ENCODE assay signal across 15 cellular contexts in the genomic region with DNA sequence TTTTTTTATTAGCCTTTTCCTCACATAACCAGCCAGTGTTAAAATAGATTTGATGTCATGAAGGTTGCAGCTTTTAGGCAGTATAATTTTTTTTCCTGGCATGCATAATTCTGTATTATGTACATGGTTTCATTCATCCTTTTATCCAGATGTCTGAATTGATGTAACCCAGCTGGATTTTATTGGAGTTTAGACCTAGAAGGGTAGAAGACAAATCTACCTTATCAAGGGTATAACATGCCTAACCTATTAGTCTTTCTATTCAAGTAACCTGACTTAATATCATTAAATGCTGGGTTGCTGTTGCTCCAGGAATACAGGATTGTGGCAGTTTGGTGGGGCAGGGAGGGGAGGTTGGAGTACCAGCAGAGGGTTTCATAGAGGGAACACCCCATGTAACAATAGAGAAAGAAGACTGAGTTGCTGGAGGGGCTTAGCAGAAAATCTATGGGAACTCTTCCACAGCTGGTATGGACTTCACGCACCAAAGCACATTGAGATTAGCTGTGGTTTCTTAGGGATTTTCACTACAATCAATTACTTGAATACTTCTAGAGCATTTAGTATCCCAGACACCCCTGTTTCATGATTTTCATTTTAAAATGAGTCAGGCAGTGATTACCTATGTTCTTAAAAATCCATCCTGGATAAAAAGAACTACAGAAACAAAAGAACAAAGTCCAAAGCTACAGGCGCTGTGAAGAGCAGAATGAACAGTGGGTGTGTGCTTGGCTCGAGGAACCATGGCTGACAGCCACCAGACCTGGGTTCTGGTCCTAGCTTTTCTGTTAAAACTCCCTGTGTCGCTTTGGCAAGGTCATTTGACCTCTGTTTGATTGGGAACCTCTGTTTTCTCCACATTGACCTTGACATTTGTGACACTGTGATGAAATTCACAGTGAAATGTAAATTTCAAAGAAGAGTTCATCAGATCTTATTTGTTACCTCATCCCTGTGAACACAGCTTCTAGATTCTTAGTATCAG.
DNase-seq lines count a peak whose midpoint lies in the region; ATAC-seq, FAIRE-seq and TF ChIP-seq lines count a peak whose summit lies in the region.
"Had no signal": no experiment of that assay in that cellular context is flagged by ENCODE, and none has a peak within 500 bp of the region (broad histone marks: within the 10 kb centered on the region; RNA-seq: fewer than 3 reads in every experiment).

No MANE protein-coding gene starts in this region.

- no peak overlapping the region for H3K56ac ChIP-seq in IMR-90 (ENCODE audit: extremely low read depth, insufficient read depth, low read length)

- CTCF ChIA-PET in IMR-90 (lab: Yijun Ruan, JAX): interaction anchor here (1.0 to 1.2 kb wide), 2 partner anchors 24 to 94 kb away, joined by 3 to 5 read pairs; a partner anchor contains a TSS

- H2BK120ac ChIP-seq in IMR-90 (ENCODE audit: low read depth, low read length): no peak overlapping the region

- TF ChIP-seq RAD21 in IMR-90 (IDR thresholded peaks at IDR 0.05; ENCODE audit: low read length): no peak

- H3K4me3 ChIP-seq in IMR-90 (ENCODE audit: insufficient read depth, low read depth, low read length): no peak overlapping the region
- H3K4me3 ChIP-seq: prostate gland had no signal

- H3K9ac ChIP-seq in IMR-90 (ENCODE audit: low read depth, low read length): no peak overlapping the region

- no peak for ATAC-seq in IMR-90 (ENCODE audit: low read depth)
- ATAC-seq in HG03139 (IDR thresholded peaks at IDR 0.05; ENCODE audit: unreplicated experiment): no peak

- H2AFZ ChIP-seq in IMR-90 (replicated peaks; ENCODE audit: low read length, poor library complexity): peak overlapping the region; percentile 24

- WGBS in IMR-90 (ENCODE audit: extremely low coverage in 2 of 2, insufficient read length in 1 of 2), 2 experiments: no CpG with 5 or more reads among the region's 4 CpGs

- no peaks in the 10 kb centered on the region for H3K36me3 ChIP-seq in IMR-90 (ENCODE audit: control insufficient read depth, insufficient read depth, low read length)
- H3K36me3 ChIP-seq: prostate gland had no signal

- peak overlapping the region; percentile 25 for H3K27ac Mint-ChIP-seq in mesothelial cell of epicardium
- H3K27ac Mint-ChIP-seq: CD14-positive monocyte had no signal

- no peak overlapping the region for H4K5ac ChIP-seq in IMR-90 (ENCODE audit: low read depth, low read length)

- H3K4ac ChIP-seq in IMR-90 (ENCODE audit: low read depth, low read length): no peak overlapping the region

- no peaks in the 10 kb centered on the region for H3K27me3 ChIP-seq in IMR-90 (ENCODE audit: control insufficient read depth, insufficient read depth, low read length)

- no peaks in the 10 kb centered on the region for H3K27me3 Mint-ChIP-seq in mesothelial cell of epicardium (ENCODE audit: low read depth)

- H2BK20ac ChIP-seq in IMR-90 (ENCODE audit: low read depth, low read length): no peak overlapping the region

- H3K14ac ChIP-seq in IMR-90 (replicated peaks; ENCODE audit: low read depth, low read length): no peak overlapping the region

- no peak overlapping the region for H3K27ac ChIP-seq in IMR-90 (ENCODE audit: insufficient read depth, low read length)
- H3K27ac ChIP-seq: prostate gland had no signal

- intact Hi-C loops in IMR-90 (cut with micrococcal nuclease): loop anchor here (5.0 kb wide), 1 partner anchor 228 kb away; no protein-coding TSS in a partner anchor

- peaks cover 17% of the 10 kb centered on the region for H3K4me1 Mint-ChIP-seq in mesothelial cell of epicardium

- FAIRE-seq in D721Med (lab: Jason Lieb, UNC): peak; percentile 21

- BruUV-seq in IMR-90 (replicated peaks; lab: Mats Ljungman, UMichigan): no TSS peak

- no peaks in the 10 kb centered on the region for H3K9me3 Mint-ChIP-seq in mesothelial cell of epicardium

- no peak overlapping the region for H3K4me2 ChIP-seq in IMR-90 (ENCODE audit: low read depth, low read length)

- H4K91ac ChIP-seq in IMR-90 (ENCODE audit: insufficient read depth, low read depth, low read length): no peak overlapping the region

- no peak overlapping the region for H2AK9ac ChIP-seq in IMR-90 (replicated peaks; ENCODE audit: low read depth, low read length, poor library complexity)

- dilution Hi-C loops in IMR-90 (cut with HindIII; ENCODE audit: low sequenced_read_pairs, unreplicated experiment): no loop called here

- H3K18ac ChIP-seq in IMR-90 (ENCODE audit: low read depth, low read length): no peak overlapping the region

- H3K4me1 ChIP-seq in IMR-90 (ENCODE audit: control insufficient read depth, insufficient read depth, low read length): no peaks in the 10 kb centered on the region; the same call in 1 of the 2 replicates
- H3K4me1 ChIP-seq: prostate gland had no signal

- H2AK5ac ChIP-seq in IMR-90 (ENCODE audit: low read depth, low read length): no peak overlapping the region

- no peaks in the 10 kb centered on the region for H3K9me1 ChIP-seq in IMR-90 (ENCODE audit: insufficient read depth, low read length)

- in situ Hi-C loops in IMR-90 (cut with MboI; ENCODE audit: low sequenced_read_pairs): loop anchor here (5.0 to 10.0 kb wide), 2 partner anchors 98 to 545 kb away; no protein-coding TSS in a partner anchor
- in situ Hi-C loops in GM13976 (cut with MboI; ENCODE audit: low sequenced_read_pairs, unreplicated experiment): loop anchor here (25.0 kb wide), 1 partner anchor 558 kb away; no protein-coding TSS in a partner anchor

- no peak for TF ChIP-seq CTCF in D721Med (IDR thresholded peaks at IDR 0.05; ENCODE audit: insufficient read depth, missing control alignments)
- no peak for TF ChIP-seq CTCF in IMR-90 (conservative IDR thresholded peaks at IDR 0.05; ENCODE audit: low read depth, low read length)
- TF ChIP-seq CTCF in mesothelial cell of epicardium (IDR thresholded peaks at IDR 0.05; ENCODE audit: unreplicated experiment): no peak
- no peak for TF ChIP-seq CTCF in GM13976 (IDR thresholded peaks at IDR 0.05; ENCODE audit: borderline replicate concordance, control extremely low read depth, extremely low read depth, insufficient read depth, missing control alignments)

- no peak overlapping the region for H2BK5ac ChIP-seq in IMR-90 (ENCODE audit: low read depth, low read length, poor library complexity, severe bottlenecking)

- DNase-seq in D721Med (ENCODE audit: insufficient read length, low spot score) (no peak), IMR-90 (no peak), astrocyte of the hippocampus (ENCODE audit: low read depth, low spot score) (peak; percentile 79), mesothelial cell of epicardium (ENCODE audit: low spot score in 2 of 2, unreplicated experiment in 2 of 2) (no peak), GM13976 (ENCODE audit: low spot score) (no peak), T1000 (lab: John Stamatoyannopoulos, UW) (no peak)
- no peak for DNase-seq in stimulated activated CD4-positive, alpha-beta T cell treated with anti-CD3 and anti-CD28 coated beads, Interleukin-12 subunit alpha, Interleukin-12 subunit beta, amount 100 ng/mL, for 4 hours
- DNase-seq: kidney, NCI-H1048, Right ventricle myocardium superior, substantia nigra had no signal

- H4K8ac ChIP-seq in IMR-90 (ENCODE audit: low read depth in 2 of 2, low read length in 2 of 2): no peak overlapping the region

- H3K79me1 ChIP-seq in IMR-90 (ENCODE audit: low read depth in 1 of 2, low read length in 2 of 2): no peaks in the 10 kb centered on the region

- H3K23ac ChIP-seq in IMR-90 (ENCODE audit: low read depth, low read length): no peak overlapping the region

- H3K36me3 Mint-ChIP-seq in mesothelial cell of epicardium: no peaks in the 10 kb centered on the region
- H3K36me3 Mint-ChIP-seq: activated naive CD8-positive, alpha-beta T cell; CD14-positive monocyte had no signal

- POLR2A ChIA-PET in IMR-90 (lab: Charles Lee; ENCODE audit: unreplicated experiment): no interaction called here

- no peak for TF ChIP-seq POLR2A in IMR-90 (IDR thresholded peaks at IDR 0.05; ENCODE audit: low read depth, low read length)

- H2BK15ac ChIP-seq in IMR-90 (ENCODE audit: low read depth, low read length): no peak overlapping the region

- no peaks in the 10 kb centered on the region for H4K20me1 ChIP-seq in IMR-90 (ENCODE audit: insufficient read depth, low read length)

- no peak overlapping the region for H3K4me3 Mint-ChIP-seq in mesothelial cell of epicardium
- H3K4me3 Mint-ChIP-seq: activated naive CD8-positive, alpha-beta T cell; CD14-positive monocyte had no signal

- no peaks in the 10 kb centered on the region for H3K9me3 ChIP-seq in IMR-90 (ENCODE audit: control insufficient read depth, insufficient read depth, low read length)
- H3K9me3 ChIP-seq: prostate gland had no signal

TF ChIP-seq in IMR-90, 13 proteins besides CTCF, POLR2A, EP300 and RAD21:
- TF ChIP-seq MAZ (IDR thresholded peaks at IDR 0.05; ENCODE audit: borderline replicate concordance, low read depth, low read length) (no peak), SMC3 (IDR thresholded peaks at IDR 0.05; ENCODE audit: low read depth, low read length) (no peak)
